In the genomic region with DNA sequence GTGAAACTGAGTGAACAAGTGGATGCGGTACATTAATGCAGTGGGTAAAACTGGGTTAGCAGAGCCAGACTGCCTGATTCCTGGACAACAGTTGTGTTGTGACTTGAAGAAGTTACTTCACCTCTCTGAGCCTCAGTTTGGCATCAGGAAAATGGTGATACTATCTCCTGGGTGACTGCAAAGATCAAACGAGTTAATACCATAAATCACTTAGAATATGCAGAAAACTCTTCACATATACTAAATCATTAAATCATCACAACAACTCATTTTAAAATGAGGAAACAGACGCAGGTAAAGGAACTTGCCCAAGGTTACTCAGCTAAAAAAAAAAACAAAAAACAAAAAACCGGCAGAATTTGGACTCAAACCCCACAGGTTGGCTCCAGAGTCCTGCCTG, we compare ENCODE assay signal across 1 cellular context.
TF ChIP-seq lines count a peak whose summit lies in the region.

No MANE protein-coding gene starts in this region.

TF ChIP-seq in endothelial cell of umbilical vein, 7 proteins besides CTCF, POLR2A, EP300 and RAD21:
- TF ChIP-seq GATA2 (IDR thresholded peaks at IDR 0.05; ENCODE audit: insufficient read depth, insufficient read length, low read depth, low read length): no peak
- TF ChIP-seq EZH2 (IDR thresholded peaks at IDR 0.05; ENCODE audit: borderline replicate concordance, low read depth, low read length, severe bottlenecking): no peak
- TF ChIP-seq, protein P1, sequence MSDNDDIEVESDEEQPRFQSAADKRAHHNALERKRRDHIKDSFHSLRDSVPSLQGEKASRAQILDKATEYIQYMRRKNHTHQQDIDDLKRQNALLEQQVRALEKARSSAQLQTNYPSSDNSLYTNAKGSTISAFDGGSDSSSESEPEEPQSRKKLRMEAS (IDR thresholded peaks at IDR 0.05; ENCODE audit: insufficient read depth, insufficient read length): no peak
- TF ChIP-seq FOS (IDR thresholded peaks at IDR 0.05; ENCODE audit: borderline replicate concordance, insufficient read depth, low read length): no peak
- no peak for TF ChIP-seq JUN (IDR thresholded peaks at IDR 0.05; ENCODE audit: borderline replicate concordance, insufficient read depth, insufficient read length, low read depth)
- no peak for TF ChIP-seq POLR2AphosphoS5 (IDR thresholded peaks at IDR 0.05; ENCODE audit: insufficient read depth, low read depth, low read length)
- TF ChIP-seq MYC (IDR thresholded peaks at IDR 0.05; ENCODE audit: low read depth, low read length): no peak
